In the genomic region with DNA sequence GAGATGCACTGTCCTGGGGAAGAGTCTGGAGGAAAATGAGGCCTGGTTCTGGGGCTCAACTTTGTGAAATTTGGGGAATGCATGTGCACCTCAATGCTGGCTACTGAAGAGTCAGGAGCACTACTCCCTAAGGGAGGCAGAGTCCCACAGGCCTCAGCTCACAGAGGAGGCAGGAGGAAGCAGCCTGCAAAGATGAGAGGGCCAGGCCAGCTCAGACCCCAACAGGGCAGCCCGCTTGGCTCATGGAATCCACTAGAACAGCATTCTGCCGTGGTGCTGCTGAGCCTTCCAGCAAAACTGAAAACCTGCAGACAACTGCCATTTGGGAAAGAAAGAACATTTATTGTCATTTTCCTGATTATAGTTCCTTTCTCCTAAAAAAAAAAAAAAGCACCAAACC, we compare ENCODE assay signal across 16 cellular contexts.
DNase-seq lines count a peak whose midpoint lies in the region; ATAC-seq, FAIRE-seq and TF ChIP-seq lines count a peak whose summit lies in the region.
"Had no signal": no experiment of that assay in that cellular context is flagged by ENCODE, and none has a peak within 500 bp of the region (broad histone marks: within the 10 kb centered on the region; RNA-seq: fewer than 3 reads in every experiment).

No MANE protein-coding gene starts in this region.

- H3K23me2 ChIP-seq in H9 (ENCODE audit: insufficient read length, low read depth, low read length, poor library complexity, severe bottlenecking), result no peaks in the 10 kb centered on the region

- H4K5ac ChIP-seq in IMR-90 (ENCODE audit: low read depth, low read length) (no peak overlapping the region), H9 (ENCODE audit: insufficient read length, low read depth, low read length) (no peak overlapping the region)

- no peak overlapping the region for H3K27ac Mint-ChIP-seq in H9
- H3K27ac Mint-ChIP-seq: CD8-positive, alpha-beta T cell; HFFc6; IgD-negative memory B cell had no signal

- no peak for DNase-seq in IMR-90
- peak; percentile 27 for DNase-seq in kidney
- peak; percentile 49 for DNase-seq in spleen
- no peak for DNase-seq in COLO829 (ENCODE audit: low spot score)
- DNase-seq in H9, result no peak
- no peak for DNase-seq in DMS153 (lab: John Stamatoyannopoulos, UW)
- DNase-seq: C1 segment of cervical spinal cord; Caco-2; CD8-positive, alpha-beta T cell; GF-D8; HCEC 1CT; HFFc6; KG1 had no signal

- peaks cover 0 to 10% (median 8%) of the 10 kb centered on the region in 3 experiments; a peak in 4 of 7 replicates for H3K36me3 Mint-ChIP-seq in H9 (ENCODE audit: insufficient read depth in 1 of 3, low read depth in 3 of 3)
- H3K36me3 Mint-ChIP-seq: CD8-positive, alpha-beta T cell; IgD-negative memory B cell had no signal

- TF ChIP-seq RAD21 in IMR-90 (IDR thresholded peaks at IDR 0.05; ENCODE audit: low read length), result no peak

- no peak overlapping the region for H3K4me3 Mint-ChIP-seq in H9
- H3K4me3 Mint-ChIP-seq: CD8-positive, alpha-beta T cell; HFFc6; IgD-negative memory B cell had no signal

- no peak overlapping the region for H2AK9ac ChIP-seq in IMR-90 (replicated peaks; ENCODE audit: low read depth, low read length, poor library complexity)

- H3K18ac ChIP-seq in IMR-90 (ENCODE audit: low read depth, low read length) (no peak overlapping the region), H9 (ENCODE audit: insufficient read length, low read depth, low read length) (no peak overlapping the region)

- CTCF ChIA-PET in IMR-90 (lab: Yijun Ruan, JAX), result interaction anchor here (0.6 kb wide), 1 partner anchor 19 kb away, joined by 3 read pairs; no protein-coding TSS in a partner anchor

- no peaks in the 10 kb centered on the region for H3K9me3 Mint-ChIP-seq in H9
- H3K9me3 Mint-ChIP-seq: CD8-positive, alpha-beta T cell had no signal

- no peak overlapping the region for H3K56ac ChIP-seq in IMR-90 (ENCODE audit: extremely low read depth, insufficient read depth, low read length)
- H3K56ac ChIP-seq in H9 (ENCODE audit: insufficient read length, low read depth, low read length), result no peak overlapping the region

- no CpG with 5 or more reads among the region's 2 CpGs for WGBS in IMR-90 (ENCODE audit: extremely low coverage in 2 of 2, insufficient read length in 1 of 2), 2 experiments
- WGBS in spleen, 5 donors, result 59 to 95% (median 76%) methylated on average over 2 of the region's 2 CpGs
- WGBS in H9 (ENCODE audit: extremely low coverage, insufficient read length, low lambda C conversion rate), result no CpG with 5 or more reads among the region's 2 CpGs

- no peak for FAIRE-seq in kidney (lab: Jason Lieb, UNC)
- FAIRE-seq: A549 had no signal

- dilution Hi-C loops in IMR-90 (cut with HindIII; ENCODE audit: low sequenced_read_pairs, unreplicated experiment), result no loop called here

- H3K4me1 Mint-ChIP-seq in H9, result peaks cover 21 to 22% of the 10 kb centered on the region in 2 experiments
- H3K4me1 Mint-ChIP-seq: IgD-negative memory B cell had no signal

- no peak overlapping the region for H2BK120ac ChIP-seq in IMR-90 (ENCODE audit: low read depth, low read length)
- no peak overlapping the region for H2BK120ac ChIP-seq in H9 (ENCODE audit: low read depth, low read length, poor library complexity, severe bottlenecking)

- in situ Hi-C loops in IMR-90 (cut with MboI; ENCODE audit: low sequenced_read_pairs), result no loop called here

- intact Hi-C loops in IMR-90 (cut with micrococcal nuclease), result no loop called here
- intact Hi-C loops in kidney (cut with DNase I), result no loop called here
- intact Hi-C loops in spleen (cut with DNase I; ENCODE audit: low total_unique reads), result no loop called here

- no peak overlapping the region for H2BK12ac ChIP-seq in H9 (ENCODE audit: insufficient read length, low read depth, low read length)

- H3K23ac ChIP-seq in IMR-90 (ENCODE audit: low read depth, low read length), result no peak overlapping the region
- no peak overlapping the region for H3K23ac ChIP-seq in H9 (ENCODE audit: insufficient read length, low read depth, low read length)

- TF ChIP-seq CTCF in IMR-90 (conservative IDR thresholded peaks at IDR 0.05; ENCODE audit: low read depth, low read length) (no peak), kidney (IDR thresholded peaks at IDR 0.05; ENCODE audit: borderline replicate concordance, extremely low read depth, insufficient read depth) (no peak), spleen (IDR thresholded peaks at IDR 0.05 in 8 of 11, conservative IDR thresholded peaks at IDR 0.05 in 3 of 11) (no peak), H9 (conservative IDR thresholded peaks at IDR 0.05) (no peak)

- H2BK20ac ChIP-seq in IMR-90 (ENCODE audit: low read depth, low read length) (no peak overlapping the region), H9 (ENCODE audit: low read depth, low read length, poor library complexity, severe bottlenecking) (no peak overlapping the region)

- H3K4ac ChIP-seq in IMR-90 (ENCODE audit: low read depth, low read length), result no peak overlapping the region
- no peak overlapping the region for H3K4ac ChIP-seq in H9 (ENCODE audit: low read depth, low read length)

- H3K4me3 ChIP-seq in BLaER1 (no peak overlapping the region), IMR-90 (ENCODE audit: insufficient read depth, low read depth, low read length) (no peak overlapping the region), kidney (ENCODE audit: low read length in 2 of 2) (no peak overlapping the region), spleen (no peak overlapping the region)
- H3K4me3 ChIP-seq: A549 had no signal

- H3K4me2 ChIP-seq in BLaER1 (peak overlapping the region; percentile 48), IMR-90 (ENCODE audit: low read depth, low read length) (no peak overlapping the region), H9 (ENCODE audit: insufficient read depth, insufficient read length, low read length) (no peak overlapping the region)
- H3K4me2 ChIP-seq: A549 had no signal

- H4K20me1 ChIP-seq in BLaER1 (no peaks in the 10 kb centered on the region), IMR-90 (ENCODE audit: insufficient read depth, low read length) (peaks cover 4% of the 10 kb centered on the region), H9 (ENCODE audit: control insufficient read depth, insufficient read depth, insufficient read length) (no peaks in the 10 kb centered on the region)

- no peak for ATAC-seq in IMR-90 (ENCODE audit: low read depth)
- ATAC-seq: CD8-positive, alpha-beta T cell had no signal

- POLR2A ChIA-PET in IMR-90 (lab: Charles Lee; ENCODE audit: unreplicated experiment), result no interaction called here

- H3K4me1 ChIP-seq in BLaER1 (peaks cover 23% of the 10 kb centered on the region), IMR-90 (ENCODE audit: control insufficient read depth, insufficient read depth, low read length) (peaks cover 9% of the 10 kb centered on the region; the same call in 1 of the 2 replicates), kidney (ENCODE audit: control insufficient read depth in 1 of 2, insufficient read depth in 1 of 2, low read depth in 1 of 2, low read length in 2 of 2) (peaks cover 3 to 4% of the 10 kb centered on the region in 2 donors), spleen (peaks cover 0 to 13% (median 0%) of the 10 kb centered on the region in 6 donors), H9 (ENCODE audit: insufficient read depth, low read length) (no peaks in the 10 kb centered on the region)
- H3K4me1 ChIP-seq: A549, Caco-2 had no signal

- no peak overlapping the region for H3T11ph ChIP-seq in H9 (ENCODE audit: low read length)

- peak overlapping the region; percentile 43 for H2AFZ ChIP-seq in IMR-90 (replicated peaks; ENCODE audit: low read length, poor library complexity)
- no peak overlapping the region for H2AFZ ChIP-seq in H9 (ENCODE audit: low read length)

- no peak for TF ChIP-seq POLR2A in IMR-90 (IDR thresholded peaks at IDR 0.05; ENCODE audit: low read depth, low read length)
- no peak for TF ChIP-seq POLR2A in spleen (IDR thresholded peaks at IDR 0.05)

- H3K9me1 ChIP-seq in IMR-90 (ENCODE audit: insufficient read depth, low read length), result no peaks in the 10 kb centered on the region

- H3K27ac ChIP-seq in BLaER1 (no peak overlapping the region), IMR-90 (ENCODE audit: insufficient read depth, low read length) (no peak overlapping the region), kidney (ENCODE audit: low read depth in 2 of 2, low read length in 2 of 2) (no peak overlapping the region), spleen (no peak overlapping the region), H9 (ENCODE audit: insufficient read length, low read depth, low read length) (no peak overlapping the region)
- H3K27ac ChIP-seq: A549 had no signal

- H4K91ac ChIP-seq in IMR-90 (ENCODE audit: insufficient read depth, low read depth, low read length), result no peak overlapping the region
- H4K91ac ChIP-seq in H9 (ENCODE audit: insufficient read length, low read depth, low read length), result no peak overlapping the region

- no TSS peak for BruUV-seq in IMR-90 (replicated peaks; lab: Mats Ljungman, UMichigan)

- H3K79me1 ChIP-seq in IMR-90 (ENCODE audit: low read depth in 1 of 2, low read length in 2 of 2), result no peaks in the 10 kb centered on the region
- H3K79me1 ChIP-seq in H9 (ENCODE audit: insufficient read depth, low read depth, low read length, poor library complexity, severe bottlenecking), result no peaks in the 10 kb centered on the region

- no peaks in the 10 kb centered on the region for H3K27me3 ChIP-seq in BLaER1
- H3K27me3 ChIP-seq in IMR-90 (ENCODE audit: control insufficient read depth, insufficient read depth, low read length), result no peaks in the 10 kb centered on the region
- no peaks in the 10 kb centered on the region for H3K27me3 ChIP-seq in spleen (replicated peaks in 1 of 7)
- H3K27me3 ChIP-seq in H9 (ENCODE audit: insufficient read depth, low read length), result no peaks in the 10 kb centered on the region

- H3K9ac ChIP-seq in BLaER1 (no peak overlapping the region), IMR-90 (ENCODE audit: low read depth, low read length) (no peak overlapping the region), kidney (ENCODE audit: low read length in 2 of 2) (no peak overlapping the region), H9 (ENCODE audit: extremely low read depth, insufficient read length, low read length) (no peak overlapping the region)

- H4K8ac ChIP-seq in IMR-90 (ENCODE audit: low read depth in 2 of 2, low read length in 2 of 2) (no peak overlapping the region), H9 (replicated peaks; ENCODE audit: insufficient read length, low read depth, low read length) (no peak overlapping the region)

- no peak overlapping the region for H2AK5ac ChIP-seq in IMR-90 (ENCODE audit: low read depth, low read length)
- H2AK5ac ChIP-seq in H9 (ENCODE audit: insufficient read length, low read length), result no peak overlapping the region

- no peak overlapping the region for H2BK15ac ChIP-seq in IMR-90 (ENCODE audit: low read depth, low read length)
- H2BK15ac ChIP-seq in H9 (ENCODE audit: low read depth, low read length), result no peak overlapping the region

- H3K14ac ChIP-seq in IMR-90 (replicated peaks; ENCODE audit: low read depth, low read length) (no peak overlapping the region), H9 (ENCODE audit: insufficient read depth, low read length) (no peak overlapping the region)

- no peaks in the 10 kb centered on the region for H3K79me2 ChIP-seq in H9 (ENCODE audit: insufficient read depth, low read length)

- no peaks in the 10 kb centered on the region for H3K36me3 ChIP-seq in BLaER1
- no peaks in the 10 kb centered on the region for H3K36me3 ChIP-seq in IMR-90 (ENCODE audit: control insufficient read depth, insufficient read depth, low read length)
- H3K36me3 ChIP-seq in kidney (ENCODE audit: control insufficient read depth in 1 of 2, insufficient read depth in 2 of 2, low read length in 2 of 2), result peaks cover 0 to 8% of the 10 kb centered on the region in 2 donors
- no peaks in the 10 kb centered on the region for H3K36me3 ChIP-seq in spleen

- peaks cover 5% of the 10 kb centered on the region; the same call in 1 of the 2 replicates for H3K9me3 ChIP-seq in BLaER1
- no peaks in the 10 kb centered on the region; the same call in 1 of the 2 replicates for H3K9me3 ChIP-seq in IMR-90 (ENCODE audit: control insufficient read depth, insufficient read depth, low read length)
- no peaks in the 10 kb centered on the region for H3K9me3 ChIP-seq in kidney (ENCODE audit: control insufficient read depth in 1 of 2, low read length in 2 of 2)
- no peaks in the 10 kb centered on the region for H3K9me3 ChIP-seq in spleen
- H3K9me3 ChIP-seq in H9 (ENCODE audit: control insufficient read depth, low read depth, low read length), result no peaks in the 10 kb centered on the region
- H3K9me3 ChIP-seq: A549, Caco-2 had no signal

- peaks cover under 1% of the 10 kb centered on the region; the same call in 1 of the 2 replicates for H3K27me3 Mint-ChIP-seq in H9 (ENCODE audit: low read depth)

- H2BK5ac ChIP-seq in IMR-90 (ENCODE audit: low read depth, low read length, poor library complexity, severe bottlenecking) (no peak overlapping the region), H9 (ENCODE audit: insufficient read length, low read length) (no peak overlapping the region)

Comparison
In these comparisons a context has a peak if more than half of its experiments do, and no peak if none do; other contexts are left out.
1. DNase-seq: peak in kidney (single experiment) and spleen (single experiment); none in IMR-90 (single experiment), COLO829 (single experiment), H9 (single experiment) and DMS153 (single experiment).